Comparison of ENCODE assay signal across 12 cellular contexts in the genomic region with DNA sequence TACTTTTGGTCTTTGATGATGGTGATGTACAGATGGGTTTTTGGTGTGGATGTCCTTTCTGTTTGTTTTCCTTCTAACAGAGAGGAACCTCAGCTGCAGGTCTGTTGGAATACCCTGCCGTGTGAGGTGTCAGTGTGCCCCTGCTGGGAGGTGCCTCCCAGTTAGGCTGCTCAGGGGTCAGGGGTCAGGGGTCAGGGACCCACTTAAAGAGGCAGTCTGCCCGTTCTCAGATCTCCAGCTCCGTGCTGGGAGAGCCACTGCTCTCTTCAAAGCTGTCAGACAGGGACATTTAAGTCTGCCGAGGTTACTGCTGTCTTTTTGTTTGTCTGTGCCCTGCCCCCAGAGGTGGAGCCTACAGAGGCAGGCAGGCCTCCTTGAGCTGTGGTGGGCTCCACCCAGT. TPM values are rescaled to one million over a fixed set of nuclear protein-coding genes. Genes with fewer than 3 reads are reported as not detected.
"Had no signal": no experiment of that assay in that cellular context is flagged by ENCODE, and none has a peak within 500 bp of the region (broad histone marks: within the 10 kb centered on the region; RNA-seq: fewer than 3 reads in every experiment).

No MANE protein-coding gene starts in this region.

RNA-seq across cellular contexts. Expression of a gene that starts 3.7 kb away (rescaled TPM):
- total RNA-seq: OCI-LY7, PC-3, PC-9, Peyer's patch, Right ventricle myocardium inferior, Right ventricle myocardium superior, RPMI7951, SJCRH30, SJSA1, SK-MEL-5, T-cell had no signal
- polyA plus RNA-seq: SK-N-SH had no signal

RNA-seq across cellular contexts. Expression of a gene that starts 6.6 kb away (rescaled TPM):
- total RNA-seq: OCI-LY7, PC-3, PC-9, Peyer's patch, Right ventricle myocardium inferior, Right ventricle myocardium superior, RPMI7951, SJCRH30, SJSA1, SK-MEL-5, T-cell had no signal
- polyA plus RNA-seq: SK-N-SH had no signal

RNA-seq across cellular contexts. Expression of a gene that starts 11.9 kb away (rescaled TPM):
- total RNA-seq: OCI-LY7, PC-3, PC-9, Peyer's patch, Right ventricle myocardium inferior, Right ventricle myocardium superior, RPMI7951, SJCRH30, SJSA1, SK-MEL-5, T-cell had no signal
- polyA plus RNA-seq: SK-N-SH had no signal

RNA-seq across cellular contexts. Expression of a gene that starts 44.7 kb away (rescaled TPM):
- total RNA-seq: OCI-LY7, PC-3, PC-9, Peyer's patch, Right ventricle myocardium inferior, Right ventricle myocardium superior, RPMI7951, SJCRH30, SJSA1, SK-MEL-5, T-cell had no signal
- polyA plus RNA-seq: SK-N-SH had no signal
